9 cellular contexts compared by ENCODE assay signal in the genomic region with DNA sequence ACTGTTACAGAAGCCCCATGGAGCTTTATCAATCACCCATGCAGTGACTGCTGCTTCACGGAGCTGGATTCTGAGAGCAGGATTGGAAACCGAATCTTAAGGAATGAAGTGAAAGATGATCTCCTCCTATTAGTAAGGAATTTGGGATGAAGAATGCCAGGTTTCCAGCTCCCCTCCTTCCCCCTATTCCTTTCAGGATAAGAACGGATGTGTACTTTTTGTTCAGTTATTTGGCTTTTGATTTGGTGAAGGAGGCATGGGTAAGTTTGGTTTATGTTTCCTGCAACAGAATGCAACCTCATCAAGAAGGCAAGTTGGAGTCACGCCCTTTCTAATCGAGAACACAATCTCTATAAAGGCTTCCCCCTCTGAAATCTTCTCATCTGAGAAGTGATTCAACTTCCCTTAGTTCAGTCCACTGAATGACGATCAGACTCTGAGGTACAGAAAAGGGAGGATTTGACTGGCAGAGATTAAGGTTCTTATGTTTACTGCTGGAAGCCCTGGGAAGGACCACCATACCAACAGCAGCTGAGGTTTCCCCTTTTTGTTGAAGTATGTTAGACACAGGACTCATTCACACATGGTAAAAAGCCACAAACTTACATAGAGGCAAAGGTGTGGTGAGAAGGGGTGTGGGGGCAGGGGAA. TPM values are rescaled to one million over a fixed set of nuclear protein-coding genes. Genes with fewer than 3 reads are reported as not detected.
A peak's percentile ranks its signal among the peaks of the same experiment; 100 is the strongest.
DNase-seq lines count a peak whose midpoint lies in the region; ATAC-seq and TF ChIP-seq lines count a peak whose summit lies in the region.
"Had no signal": no experiment of that assay in that cellular context is flagged by ENCODE, and none has a peak within 500 bp of the region (broad histone marks: within the 10 kb centered on the region; RNA-seq: fewer than 3 reads in every experiment).

No MANE protein-coding gene starts in this region.

- no peak for ATAC-seq in GM18858 (IDR thresholded peaks at IDR 0.05; ENCODE audit: unreplicated experiment)
- ATAC-seq: A549 had no signal

- no peaks in the 10 kb centered on the region for H3K9me3 ChIP-seq in skeletal muscle tissue (ENCODE audit: control insufficient read depth in 3 of 3, low read length in 3 of 3)
- H3K9me3 ChIP-seq: A549 had no signal

- TF ChIP-seq CTCF in WI38 (IDR thresholded peaks at IDR 0.05; ENCODE audit: low read depth, low read length), result no peak
- TF ChIP-seq CTCF in fibroblast of mammary gland (conservative IDR thresholded peaks at IDR 0.05; ENCODE audit: control insufficient read depth, insufficient read depth, low read depth, low read length), result no peak

- peak; percentile 20 for DNase-seq in SKM-1 (lab: John Stamatoyannopoulos, UW; ENCODE audit: unreplicated experiment)
- DNase-seq in SKM-1 treated with dmso at 0.1 percent for 144 hours (lab: John Stamatoyannopoulos, UW; ENCODE audit: unreplicated experiment), result no peak
- DNase-seq in fibroblast of mammary gland (ENCODE audit: low read depth), result peak; percentile 61
- DNase-seq in hippocampal formation (lab: John Stamatoyannopoulos, UW), result no peak
- no peak for DNase-seq in NCI-H146 (lab: John Stamatoyannopoulos, UW)

- H3K4me3 ChIP-seq in WI38 (ENCODE audit: low read depth, low read length) (peak overlapping the region; percentile 35), fibroblast of mammary gland (ENCODE audit: control insufficient read depth, low read depth, low read length) (peak overlapping the region; percentile 13), skeletal muscle tissue (ENCODE audit: low read length in 3 of 3) (peak overlapping the region; percentile 45 to 57 (median 49))
- H3K4me3 ChIP-seq: A549 had no signal

- H3K27me3 ChIP-seq in skeletal muscle tissue (ENCODE audit: control insufficient read depth in 3 of 3, insufficient read depth in 3 of 3, low read length in 3 of 3), result no peaks in the 10 kb centered on the region

- peaks cover 54 to 70% (median 56%) of the 10 kb centered on the region in 3 donors for H3K4me1 ChIP-seq in skeletal muscle tissue (ENCODE audit: control insufficient read depth in 3 of 3, insufficient read depth in 3 of 3, low read length in 3 of 3)

- H3K36me3 ChIP-seq in skeletal muscle tissue (ENCODE audit: control insufficient read depth in 3 of 3, insufficient read depth in 3 of 3, low read length in 3 of 3), result peaks cover 0 to 9% (median 6%) of the 10 kb centered on the region in 3 donors

- peak overlapping the region; percentile 84 for H3K27ac ChIP-seq in skeletal muscle tissue (ENCODE audit: low read depth, low read length)
- H3K27ac ChIP-seq: A549 had no signal

- H3K9ac ChIP-seq in skeletal muscle tissue (ENCODE audit: low read depth in 1 of 3, low read length in 3 of 3), result peak overlapping the region; percentile 54 to 62 (median 55)

RNA-seq across cellular contexts. Expression of a gene that starts 5.5 kb away (rescaled TPM):
- total RNA-seq in skeletal muscle tissue, result 24.5 TPM

Comparison
In these comparisons a context has a peak if more than half of its experiments do, and no peak if none do; other contexts are left out.
1. DNase-seq: peak in SKM-1 (single experiment) and fibroblast of mammary gland (single experiment); none in SKM-1 treated with dmso at 0.1 percent for 144 hours (single experiment), hippocampal formation (0 of 2) and NCI-H146 (single experiment).
2. Peak in every context shown above with its lines, with median percentiles within 50 percentile points of each other: H3K4me3 ChIP-seq.